8 cellular contexts compared by ENCODE assay signal in the genomic region with DNA sequence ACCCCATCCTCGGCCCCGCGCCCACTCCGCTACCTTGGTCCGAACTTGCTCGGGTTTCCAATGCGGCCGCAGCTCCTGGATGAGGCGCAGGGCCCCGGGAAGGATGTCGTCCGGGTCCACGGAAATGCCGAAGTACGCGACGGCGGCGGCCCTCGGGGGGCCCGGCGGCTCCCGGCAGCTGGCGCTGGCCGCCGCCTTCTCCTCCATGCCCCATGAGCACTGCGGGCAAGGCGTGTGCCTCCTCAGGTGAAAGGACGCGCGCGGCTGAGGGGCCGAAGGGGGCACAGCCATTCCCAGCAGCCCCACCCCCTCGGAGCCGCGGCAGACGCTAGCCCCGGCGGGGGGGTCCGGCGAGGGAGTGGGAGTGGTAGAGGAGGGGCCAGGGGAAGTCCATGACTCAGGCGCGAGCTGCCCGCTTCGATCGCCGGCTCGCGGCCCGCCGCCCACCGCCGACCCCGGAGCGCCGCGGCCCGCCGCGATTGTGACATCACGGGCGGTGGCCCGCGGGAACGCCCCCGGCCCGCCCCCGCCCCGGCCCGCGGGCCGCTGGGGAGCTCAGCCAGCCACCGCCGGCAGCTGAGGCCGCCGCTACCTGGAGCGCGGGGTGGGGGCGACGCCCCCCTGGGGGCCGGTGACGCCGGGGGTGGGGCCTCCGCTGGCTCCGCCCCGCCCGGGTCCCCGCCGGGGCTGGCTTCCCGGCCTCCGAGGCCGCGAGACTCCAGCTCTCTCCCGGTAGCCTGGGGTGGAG. TPM values are rescaled to one million over a fixed set of nuclear protein-coding genes. Genes with fewer than 3 reads are reported as not detected.
DNase-seq lines count a peak whose midpoint lies in the region; ATAC-seq, FAIRE-seq and TF ChIP-seq lines count a peak whose summit lies in the region.

A gene with protein sequence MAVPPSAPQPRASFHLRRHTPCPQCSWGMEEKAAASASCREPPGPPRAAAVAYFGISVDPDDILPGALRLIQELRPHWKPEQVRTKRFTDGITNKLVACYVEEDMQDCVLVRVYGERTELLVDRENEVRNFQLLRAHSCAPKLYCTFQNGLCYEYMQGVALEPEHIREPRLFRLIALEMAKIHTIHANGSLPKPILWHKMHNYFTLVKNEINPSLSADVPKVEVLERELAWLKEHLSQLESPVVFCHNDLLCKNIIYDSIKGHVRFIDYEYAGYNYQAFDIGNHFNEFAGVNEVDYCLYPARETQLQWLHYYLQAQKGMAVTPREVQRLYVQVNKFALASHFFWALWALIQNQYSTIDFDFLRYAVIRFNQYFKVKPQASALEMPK (minus strand): TSS at position 483 of the 748 bp plus-strand sequence. CDS start 192 bp downstream, at position 291.

- H3K27ac Mint-ChIP-seq in activated T-helper 1 cell treated with anti-CD3 and anti-CD28 coated beads, Interleukin-12 subunit alpha, Interleukin-12 subunit beta, Interleukin-2, Interleukin-4 antibody, amounts not matched to agents 30 ng/mL and 10 ng/mL and 1 ng/mL, durations not matched to agents 14 hours and 24 hours and 36 hours, result no peak within 1 kb of the TSS
- H3K27ac Mint-ChIP-seq in nephron progenitor cell, result no peak within 1 kb of the TSS

- peak within 1 kb of the TSS; percentile 51 for H3K9ac ChIP-seq in stomach smooth muscle (ENCODE audit: low read length in 2 of 2)

- H3K27ac ChIP-seq in stomach smooth muscle (ENCODE audit: low read length), result no peak within 1 kb of the TSS

- no peaks in the 10 kb centered on the region for H3K9me3 ChIP-seq in stomach smooth muscle (ENCODE audit: control insufficient read depth in 2 of 2, low read length in 2 of 2)

- no peaks in the 10 kb centered on the region for H3K9me3 Mint-ChIP-seq in activated T-helper 1 cell treated with anti-CD3 and anti-CD28 coated beads, Interleukin-12 subunit alpha, Interleukin-12 subunit beta, Interleukin-2, Interleukin-4 antibody, amounts not matched to agents 30 ng/mL and 10 ng/mL and 1 ng/mL, durations not matched to agents 14 hours and 24 hours and 36 hours
- no peaks in the 10 kb centered on the region for H3K9me3 Mint-ChIP-seq in nephron progenitor cell

- intact Hi-C loops in activated T-helper 1 cell treated with anti-CD3 and anti-CD28 coated beads, Interleukin-12 subunit alpha, Interleukin-12 subunit beta, Interleukin-2, Interleukin-4 antibody, amounts not matched to agents 30 ng/mL and 10 ng/mL and 1 ng/mL, durations not matched to agents 14 hours and 24 hours and 36 hours (cut with micrococcal nuclease), result no loop called here

- peaks cover 0 to 17% of the 10 kb centered on the region in 2 donors for H3K27me3 ChIP-seq in stomach smooth muscle (ENCODE audit: control insufficient read depth in 1 of 2, insufficient read depth in 2 of 2, low read length in 2 of 2)

- no peaks in the 10 kb centered on the region for H3K36me3 ChIP-seq in stomach smooth muscle (ENCODE audit: control insufficient read depth in 2 of 2, insufficient read depth in 2 of 2, low read length in 2 of 2)

- TF ChIP-seq CTCF in fibroblast of pulmonary artery (IDR thresholded peaks at IDR 0.05; ENCODE audit: low read length, missing control alignments) (no peak), nephron progenitor cell (IDR thresholded peaks at IDR 0.05) (no peak)

- no peaks in the 10 kb centered on the region for H3K4me1 Mint-ChIP-seq in activated T-helper 1 cell treated with anti-CD3 and anti-CD28 coated beads, Interleukin-12 subunit alpha, Interleukin-12 subunit beta, Interleukin-2, Interleukin-4 antibody, amounts not matched to agents 30 ng/mL and 10 ng/mL and 1 ng/mL, durations not matched to agents 14 hours and 24 hours and 36 hours (ENCODE audit: low read depth)
- peaks cover 11% of the 10 kb centered on the region for H3K4me1 Mint-ChIP-seq in nephron progenitor cell

- TF ChIP-seq POLR2A in H54 (IDR thresholded peaks at IDR 0.05; ENCODE audit: low read depth, low read length), result no peak; the same call in 1 of the 2 replicates

- peaks cover 13% of the 10 kb centered on the region for H3K4me1 ChIP-seq in stomach smooth muscle (ENCODE audit: control insufficient read depth, insufficient read depth, low read length)

- H3K4me3 ChIP-seq in fibroblast of pulmonary artery (replicated peaks; ENCODE audit: low read depth, low read length) (peak within 1 kb of the TSS; percentile 57), stomach smooth muscle (ENCODE audit: low read length in 2 of 2) (peak within 1 kb of the TSS; percentile 49 to 76)

- ATAC-seq in GM19452 (IDR thresholded peaks at IDR 0.05; ENCODE audit: unreplicated experiment) (no peak), GM21825 (IDR thresholded peaks at IDR 0.05; ENCODE audit: unreplicated experiment) (no peak)

- peak within 1 kb of the TSS; percentile 62 for H3K4me3 Mint-ChIP-seq in activated T-helper 1 cell treated with anti-CD3 and anti-CD28 coated beads, Interleukin-12 subunit alpha, Interleukin-12 subunit beta, Interleukin-2, Interleukin-4 antibody, amounts not matched to agents 30 ng/mL and 10 ng/mL and 1 ng/mL, durations not matched to agents 14 hours and 24 hours and 36 hours
- peak within 1 kb of the TSS; percentile 83 for H3K4me3 Mint-ChIP-seq in nephron progenitor cell

- no peaks in the 10 kb centered on the region for H3K36me3 Mint-ChIP-seq in activated T-helper 1 cell treated with anti-CD3 and anti-CD28 coated beads, Interleukin-12 subunit alpha, Interleukin-12 subunit beta, Interleukin-2, Interleukin-4 antibody, amounts not matched to agents 30 ng/mL and 10 ng/mL and 1 ng/mL, durations not matched to agents 14 hours and 24 hours and 36 hours (ENCODE audit: low read depth)
- no peaks in the 10 kb centered on the region for H3K36me3 Mint-ChIP-seq in nephron progenitor cell (ENCODE audit: low read depth)

- peaks cover 31% of the 10 kb centered on the region for H3K27me3 Mint-ChIP-seq in activated T-helper 1 cell treated with anti-CD3 and anti-CD28 coated beads, Interleukin-12 subunit alpha, Interleukin-12 subunit beta, Interleukin-2, Interleukin-4 antibody, amounts not matched to agents 30 ng/mL and 10 ng/mL and 1 ng/mL, durations not matched to agents 14 hours and 24 hours and 36 hours (ENCODE audit: insufficient read depth)
- peaks cover 52% of the 10 kb centered on the region for H3K27me3 Mint-ChIP-seq in nephron progenitor cell (ENCODE audit: low read depth, poor library complexity)

- no peak for FAIRE-seq in H54 (lab: Jason Lieb, UNC)

- DNase-seq in H54 (ENCODE audit: insufficient read length, low spot score) (peak; percentile 65), NCI-H82 treated with DMSO at 0.1 percent for 48 hours (lab: John Stamatoyannopoulos, UW; ENCODE audit: unreplicated experiment) (peak; percentile 66), fibroblast of pulmonary artery (ENCODE audit: low read depth) (peak; percentile 39), nephron progenitor cell (peak; percentile 82)
- DNase-seq in activated T-helper 1 cell treated with anti-CD3 and anti-CD28 coated beads, Interleukin-12 subunit alpha, Interleukin-12 subunit beta, Interleukin-2, Interleukin-4 antibody, amounts not matched to agents 30 ng/mL and 10 ng/mL and 1 ng/mL, durations not matched to agents 14 hours and 24 hours and 36 hours (ENCODE audit: low spot score), result peak; percentile 9

RNA-seq across cellular contexts. Expression of the gene that starts here (rescaled TPM):
- 0.16 TPM in 1 of 2 replicates, not detected in the other for total RNA-seq in activated T-helper 1 cell treated with anti-CD3 and anti-CD28 coated beads, Interleukin-12 subunit alpha, Interleukin-12 subunit beta, Interleukin-2, Interleukin-4 antibody, amounts not matched to agents 30 ng/mL and 10 ng/mL and 1 ng/mL, durations not matched to agents 14 hours and 24 hours and 36 hours

Comparison
In these comparisons a context has a peak if more than half of its experiments do, and no peak if none do; other contexts are left out.
1. Peak in DNase-seq in activated T-helper 1 cell treated with anti-CD3 and anti-CD28 coated beads, Interleukin-12 subunit alpha, Interleukin-12 subunit beta, Interleukin-2, Interleukin-4 antibody, amounts not matched to agents 30 ng/mL and 10 ng/mL and 1 ng/mL, durations not matched to agents 14 hours and 24 hours and 36 hours; RNA of the gene not detected or under 1 TPM.
2. DNase-seq: peak in every context shown above with its lines; median percentile 82 in nephron progenitor cell; 66 in NCI-H82 treated with DMSO at 0.1 percent for 48 hours; 65 in H54; 39 in fibroblast of pulmonary artery; 9 in activated T-helper 1 cell treated with anti-CD3 and anti-CD28 coated beads, Interleukin-12 subunit alpha, Interleukin-12 subunit beta, Interleukin-2, Interleukin-4 antibody, amounts not matched to agents 30 ng/mL and 10 ng/mL and 1 ng/mL, durations not matched to agents 14 hours and 24 hours and 36 hours.